Comparison of ENCODE assay signal across 1 cellular context in the genomic region with DNA sequence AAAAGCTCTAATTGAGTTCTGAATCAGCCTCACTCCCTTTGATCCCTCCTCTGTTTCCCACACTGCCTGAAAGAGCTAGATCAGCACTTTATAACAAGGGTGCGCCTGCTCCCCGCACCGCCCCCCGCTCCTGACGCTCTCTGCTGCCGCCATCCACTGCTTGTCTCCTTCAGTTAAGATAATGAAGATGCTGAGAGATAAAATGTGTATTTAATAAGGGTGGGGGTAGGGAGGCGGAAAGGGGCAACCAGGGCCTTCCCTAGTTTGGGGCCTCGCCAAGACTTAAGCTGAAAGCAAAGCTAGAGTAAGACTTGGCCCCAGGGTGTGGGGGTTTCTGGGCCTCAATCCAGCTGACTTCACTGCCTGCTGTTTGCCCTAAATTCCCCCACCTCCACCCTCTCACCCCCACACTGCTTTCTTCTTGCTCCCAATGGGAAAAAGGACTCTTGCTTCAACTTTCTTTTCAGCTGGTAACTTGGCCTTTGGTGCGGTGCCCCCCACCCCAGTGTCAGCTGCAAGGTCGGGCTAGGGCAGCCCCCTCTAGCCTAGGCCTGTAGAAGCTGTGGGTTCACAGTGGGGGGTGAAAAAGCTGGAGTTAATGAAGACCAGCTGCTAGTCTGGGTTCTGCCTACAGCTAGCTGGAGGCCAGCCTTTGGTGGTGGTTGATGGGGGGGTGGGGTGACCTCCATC.
TF ChIP-seq lines count a peak whose summit lies in the region.

No MANE protein-coding gene starts in this region.

TF ChIP-seq in SK-N-SH treated with all-trans-retinoic acid at 6 μM for 48 hours, 23 proteins besides CTCF, POLR2A, EP300 and RAD21 (continued from another document):
- TF ChIP-seq, protein P1, sequence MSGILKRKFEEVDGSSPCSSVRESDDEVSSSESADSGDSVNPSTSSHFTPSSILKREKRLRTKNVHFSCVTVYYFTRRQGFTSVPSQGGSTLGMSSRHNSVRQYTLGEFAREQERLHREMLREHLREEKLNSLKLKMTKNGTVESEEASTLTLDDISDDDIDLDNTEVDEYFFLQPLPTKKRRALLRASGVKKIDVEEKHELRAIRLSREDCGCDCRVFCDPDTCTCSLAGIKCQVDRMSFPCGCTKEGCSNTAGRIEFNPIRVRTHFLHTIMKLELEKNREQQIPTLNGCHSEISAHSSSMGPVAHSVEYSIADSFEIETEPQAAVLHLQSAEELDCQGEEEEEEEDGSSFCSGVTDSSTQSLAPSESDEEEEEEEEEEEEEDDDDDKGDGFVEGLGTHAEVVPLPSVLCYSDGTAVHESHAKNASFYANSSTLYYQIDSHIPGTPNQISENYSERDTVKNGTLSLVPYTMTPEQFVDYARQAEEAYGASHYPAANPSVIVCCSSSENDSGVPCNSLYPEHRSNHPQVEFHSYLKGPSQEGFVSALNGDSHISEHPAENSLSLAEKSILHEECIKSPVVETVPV (CRISPR knock-in tag; IDR thresholded peaks at IDR 0.05): no peak
- TF ChIP-seq ZNF565 (CRISPR knock-in tag; conservative IDR thresholded peaks at IDR 0.05; ENCODE audit: low read depth): no peak
- TF ChIP-seq, protein P2, sequence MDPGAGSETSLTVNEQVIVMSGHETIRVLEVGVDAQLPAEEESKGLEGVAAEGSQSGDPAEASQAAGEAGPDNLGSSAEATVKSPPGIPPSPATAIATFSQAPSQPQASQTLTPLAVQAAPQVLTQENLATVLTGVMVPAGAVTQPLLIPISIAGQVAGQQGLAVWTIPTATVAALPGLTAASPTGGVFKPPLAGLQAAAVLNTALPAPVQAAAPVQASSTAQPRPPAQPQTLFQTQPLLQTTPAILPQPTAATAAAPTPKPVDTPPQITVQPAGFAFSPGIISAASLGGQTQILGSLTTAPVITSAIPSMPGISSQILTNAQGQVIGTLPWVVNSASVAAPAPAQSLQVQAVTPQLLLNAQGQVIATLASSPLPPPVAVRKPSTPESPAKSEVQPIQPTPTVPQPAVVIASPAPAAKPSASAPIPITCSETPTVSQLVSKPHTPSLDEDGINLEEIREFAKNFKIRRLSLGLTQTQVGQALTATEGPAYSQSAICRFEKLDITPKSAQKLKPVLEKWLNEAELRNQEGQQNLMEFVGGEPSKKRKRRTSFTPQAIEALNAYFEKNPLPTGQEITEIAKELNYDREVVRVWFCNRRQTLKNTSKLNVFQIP (CRISPR knock-in tag; IDR thresholded peaks at IDR 0.05; ENCODE audit: borderline replicate concordance, low read depth): peak; percentile 64; the same call in 1 of the 2 replicates
- TF ChIP-seq SNAI2 (CRISPR knock-in tag; IDR thresholded peaks at IDR 0.05): no peak
- TF ChIP-seq BACH2 (CRISPR knock-in tag; IDR thresholded peaks at IDR 0.05; ENCODE audit: borderline replicate concordance): 0 out of 2 replicates have a peak, but pooled peaks have one; percentile 14
- peak; percentile 74 for TF ChIP-seq TCF4 (CRISPR knock-in tag; IDR thresholded peaks at IDR 0.05; ENCODE audit: borderline replicate concordance)
- TF ChIP-seq ESRRG (CRISPR knock-in tag; IDR thresholded peaks at IDR 0.05): no peak
- TF ChIP-seq ISL1 (CRISPR knock-in tag; IDR thresholded peaks at IDR 0.05): peak; percentile 53
- TF ChIP-seq ARNTL (CRISPR knock-in tag; IDR thresholded peaks at IDR 0.05; ENCODE audit: borderline replicate concordance, low read depth): no peak
- TF ChIP-seq ZNF8 (CRISPR knock-in tag; IDR thresholded peaks at IDR 0.05): peak; percentile 35; the same call in 1 of the 2 replicates
